Comparison of ENCODE assay signal across 21 cellular contexts in genomic region chr5:79171846-79172245, GRCh38.
A peak's percentile ranks its signal among the peaks of the same experiment; 100 is the strongest.
DNase-seq lines count a peak whose midpoint lies in the region; TF ChIP-seq lines count a peak whose summit lies in the region.
"Had no signal": no experiment of that assay in that cellular context is flagged by ENCODE, and none has a peak within 500 bp of the region (broad histone marks: within the 10 kb centered on the region; RNA-seq: fewer than 3 reads in every experiment).

No MANE protein-coding gene starts in this region.

- H3K27me3 ChIP-seq in HAP-1 (ENCODE audit: low read depth) = no peaks in the 10 kb centered on the region
- H3K27me3 ChIP-seq in ectodermal cell (ENCODE audit: control insufficient read depth, insufficient read depth, low read length, poor library complexity, severe bottlenecking) = no peaks in the 10 kb centered on the region
- H3K27me3 ChIP-seq in muscle layer of colon (ENCODE audit: control insufficient read depth in 1 of 2, insufficient read depth in 2 of 2, low read length in 2 of 2) = no peaks in the 10 kb centered on the region
- no peaks in the 10 kb centered on the region for H3K27me3 ChIP-seq in BE2C
- H3K27me3 ChIP-seq: SJSA1 had no signal

- DNase-seq in HAP-1 (ENCODE audit: low spot score in 2 of 2) (peak; percentile 54 to 87), BE2C (no peak), Ammon's horn (ENCODE audit: low spot score) (no peak), midbrain (lab: John Stamatoyannopoulos, UW) (no peak), hypothalamus (lab: John Stamatoyannopoulos, UW) (no peak)
- DNase-seq: AML-193; CD4-positive, CD25-positive, alpha-beta regulatory T cell; DMS79; H7; Kasumi-1; NCI-H1417; NCI-H1694 treated with DMSO at 0.1 percent for 48 hours; NCI-H2081 treated with DMSO at 0.1 percent for 48 hours; NCI-H2171 treated with DMSO at 0.1 percent for 48 hours; NCI-H446 treated with DMSO at 0.1 percent for 48 hours; NCI-H526 treated with DMSO at 0.1 percent for 48 hours; OCI-M1 had no signal

- H3K9me3 ChIP-seq in HAP-1 (no peaks in the 10 kb centered on the region), ectodermal cell (ENCODE audit: control insufficient read depth, low read length) (no peaks in the 10 kb centered on the region), muscle layer of colon (ENCODE audit: low read length) (no peaks in the 10 kb centered on the region), BE2C (no peaks in the 10 kb centered on the region)
- H3K9me3 ChIP-seq: SJSA1 had no signal

- TF ChIP-seq CTCF in 22Rv1 (IDR thresholded peaks at IDR 0.05) (no peak), BE2C (IDR thresholded peaks at IDR 0.05; ENCODE audit: low read depth, low read length) (no peak)

- in situ Hi-C loops in HAP-1 (cut with MboI; ENCODE audit: low sequenced_read_pairs) = no loop called here

- H3K27ac ChIP-seq in 22Rv1 = peak overlapping the region; percentile 89
- H3K27ac ChIP-seq in ectodermal cell (ENCODE audit: insufficient read depth, low read depth, low read length, poor library complexity, severe bottlenecking) = peak overlapping the region; percentile 44
- H3K27ac ChIP-seq in muscle layer of colon (ENCODE audit: low read depth, low read length) = peak overlapping the region; percentile 48
- H3K27ac ChIP-seq: SJSA1 had no signal

- 81 to 84% methylated on average over 3 of the region's 3 CpGs for WGBS in ectodermal cell, 2 experiments

- peaks cover 58% of the 10 kb centered on the region for H3K4me1 ChIP-seq in HAP-1
- peaks cover 5% of the 10 kb centered on the region for H3K4me1 ChIP-seq in ectodermal cell (ENCODE audit: control insufficient read depth, insufficient read depth, low read length)
- H3K4me1 ChIP-seq in muscle layer of colon (ENCODE audit: insufficient read depth, low read length) = peaks cover 36% of the 10 kb centered on the region
- H3K4me1 ChIP-seq in BE2C = no peaks in the 10 kb centered on the region
- H3K4me1 ChIP-seq: SJSA1 had no signal

- no peak overlapping the region for H3K9ac ChIP-seq in muscle layer of colon (ENCODE audit: low read length)

- H3K4me3 ChIP-seq in HAP-1 (no peak overlapping the region), ectodermal cell (ENCODE audit: insufficient read depth, low read depth, low read length) (no peak overlapping the region), muscle layer of colon (ENCODE audit: low read depth in 1 of 2, low read length in 2 of 2) (no peak overlapping the region), BE2C (ENCODE audit: low read depth, low read length) (no peak overlapping the region)
- H3K4me3 ChIP-seq: SJSA1 had no signal

- no peaks in the 10 kb centered on the region for H3K36me3 ChIP-seq in HAP-1 (replicated peaks)
- no peaks in the 10 kb centered on the region for H3K36me3 ChIP-seq in ectodermal cell (ENCODE audit: control insufficient read depth, insufficient read depth, low read length)
- no peaks in the 10 kb centered on the region for H3K36me3 ChIP-seq in muscle layer of colon (ENCODE audit: insufficient read depth, low read length)
- H3K36me3 ChIP-seq in BE2C = no peaks in the 10 kb centered on the region
- H3K36me3 ChIP-seq: SJSA1 had no signal

Comparison
In these comparisons a context has a peak if more than half of its experiments do, and no peak if none do; other contexts are left out.
1. DNase-seq: peak in HAP-1 (2 of 2); none in BE2C (single experiment), Ammon's horn (single experiment), midbrain (single experiment) and hypothalamus (0 of 51).
2. Peak in every context shown above with its lines, with median percentiles within 50 percentile points of each other: H3K27ac ChIP-seq.